8 cellular contexts compared by ENCODE assay signal in genomic region chr17:13016881-13017622, GRCh38. TPM values are rescaled to one million over a fixed set of nuclear protein-coding genes. Genes with fewer than 3 reads are reported as not detected.
DNase-seq lines count a peak whose midpoint lies in the region; ATAC-seq and TF ChIP-seq lines count a peak whose summit lies in the region.

No MANE protein-coding gene starts in this region.

- H3K9ac ChIP-seq in parathyroid adenoma = peak overlapping the region; percentile 17

- H3K4me3 ChIP-seq in fibroblast of villous mesenchyme (ENCODE audit: low read depth, low read length) (peak overlapping the region; percentile 68), parathyroid adenoma (ENCODE audit: low read depth, low read length) (peak overlapping the region; percentile 64)

- H3K27ac Mint-ChIP-seq in T-helper 17 cell = peak overlapping the region; percentile 96

- no peaks in the 10 kb centered on the region for H3K27me3 ChIP-seq in parathyroid adenoma (ENCODE audit: control insufficient read depth, insufficient read depth, low read length)

- peak overlapping the region; percentile 89 for H2AFZ ChIP-seq in parathyroid adenoma

- no peaks in the 10 kb centered on the region for H3K9me3 ChIP-seq in T-helper 17 cell (ENCODE audit: control insufficient read depth, low read length, poor library complexity, severe bottlenecking)
- H3K9me3 ChIP-seq in parathyroid adenoma (ENCODE audit: control insufficient read depth, low read length) = no peaks in the 10 kb centered on the region

- H3K27ac ChIP-seq in parathyroid adenoma = peak overlapping the region; percentile 62

- TF ChIP-seq CTCF in fibroblast of villous mesenchyme (IDR thresholded peaks at IDR 0.05; ENCODE audit: insufficient read depth, low read depth, low read length) (no peak), parathyroid adenoma (IDR thresholded peaks at IDR 0.05) (no peak)

- peak overlapping the region; percentile 95 for H3K4me3 Mint-ChIP-seq in T-helper 17 cell

- H3K4me1 Mint-ChIP-seq in T-helper 17 cell = peaks cover 13% of the 10 kb centered on the region

- H3K4me1 ChIP-seq in parathyroid adenoma = no peaks in the 10 kb centered on the region

- H3K27me3 Mint-ChIP-seq in T-helper 17 cell = no peaks in the 10 kb centered on the region

- peaks cover 2% of the 10 kb centered on the region for H3K79me2 ChIP-seq in parathyroid adenoma

- ATAC-seq in HG02981 (IDR thresholded peaks at IDR 0.05; ENCODE audit: unreplicated experiment) = peak; percentile 1
- no peak for ATAC-seq in T-helper 17 cell

- H3K36me3 Mint-ChIP-seq in T-helper 17 cell (ENCODE audit: low read depth) = peaks cover 7% of the 10 kb centered on the region

- H3K4me2 ChIP-seq in parathyroid adenoma (ENCODE audit: low read length) = peak overlapping the region; percentile 70

- peak; percentile 19 for DNase-seq in SIG-M5 treated with dmso at 0.1 percent for 504 hours (lab: John Stamatoyannopoulos, UW; ENCODE audit: unreplicated experiment)
- no peak for DNase-seq in SIG-M5 (lab: John Stamatoyannopoulos, UW)
- no peak for DNase-seq in T-helper 17 cell
- DNase-seq in fibroblast of villous mesenchyme (ENCODE audit: low read depth) = no peak
- DNase-seq in NCI-H345 treated with DMSO at 0.1 percent for 48 hours (lab: John Stamatoyannopoulos, UW; ENCODE audit: unreplicated experiment) = no peak
- DNase-seq in activated gamma-delta T cell (lab: John Stamatoyannopoulos, UW) = no peak

- H3K36me3 ChIP-seq in parathyroid adenoma (ENCODE audit: control insufficient read depth, insufficient read depth, low read length) = no peaks in the 10 kb centered on the region

RNA-seq across cellular contexts. Expression of gene ELAC2, which starts 0.8 kb away (rescaled TPM):
- total RNA-seq in T-helper 17 cell (10 to 100 TPM; 48.8 to 62.9 TPM), fibroblast of villous mesenchyme (51.5 and 63.9 TPM in 2 replicates)
